ENCODE assay signal across 8 cellular contexts in genomic region chr19:45994456-45994988, GRCh38. TPM values are rescaled to one million over a fixed set of nuclear protein-coding genes. Genes with fewer than 3 reads are reported as not detected.
DNase-seq lines count a peak whose midpoint lies in the region; TF ChIP-seq lines count a peak whose summit lies in the region.

No MANE protein-coding gene starts in this region.

- H3K9me3 ChIP-seq in WERI-Rb-1 (ENCODE audit: severe bottlenecking) (no peaks in the 10 kb centered on the region), transverse colon (no peaks in the 10 kb centered on the region)

- H3K27ac ChIP-seq in WERI-Rb-1 (peak overlapping the region; percentile 26; the same call in 1 of the 2 replicates), transverse colon (peak overlapping the region; percentile 9 to 92 (median 38))

- H3K4me3 ChIP-seq in WERI-Rb-1 (ENCODE audit: low read depth, low read length) = peak overlapping the region; percentile 70
- H3K4me3 ChIP-seq in transverse colon = peak overlapping the region; percentile 5 to 71 (median 34)

- intact Hi-C loops in transverse colon (cut with DNase I; ENCODE audit: low total_unique reads) = no loop called here

- 5 to 8% methylated on average over 7 to 8 of the region's 8 CpGs for WGBS in transverse colon (ENCODE audit: low coverage in 1 of 2), 2 donors

- TF ChIP-seq EP300 in transverse colon (IDR thresholded peaks at IDR 0.05; ENCODE audit: low read depth) = no peak

- TF ChIP-seq CTCF in WERI-Rb-1 (IDR thresholded peaks at IDR 0.05; ENCODE audit: low read depth, low read length) (no peak), transverse colon (IDR thresholded peaks at IDR 0.05) (no peak)

- in situ Hi-C loops in transverse colon (cut with MboI; ENCODE audit: low pct_ligation_motif_present in 1 of 4, low pct_unique_long_range_greater_than_20kb in 1 of 4, low sequenced_read_pairs in 3 of 4) = no loop called here

- no peak for TF ChIP-seq POLR2A in transverse colon (IDR thresholded peaks at IDR 0.05)

- DNase-seq in NCI-H748 treated with DMSO at 0.1 percent for 48 hours (lab: John Stamatoyannopoulos, UW) (peak; percentile 80), NCI-H748 (lab: John Stamatoyannopoulos, UW; ENCODE audit: unreplicated experiment) (no peak), WERI-Rb-1 (no peak), iris pigment epithelial cell (ENCODE audit: low read depth) (peak; percentile 66), transverse colon (no peak), NCI-H187 treated with DMSO at 0.1 percent for 48 hours (lab: John Stamatoyannopoulos, UW) (no peak), COLO668 (lab: John Stamatoyannopoulos, UW; ENCODE audit: unreplicated experiment) (no peak), hippocampal formation (lab: John Stamatoyannopoulos, UW) (no peak)

- H3K36me3 ChIP-seq in WERI-Rb-1 (peaks cover 2% of the 10 kb centered on the region; the same call in 1 of the 2 replicates), transverse colon (no peaks in the 10 kb centered on the region)

- H3K27me3 ChIP-seq in WERI-Rb-1 (ENCODE audit: insufficient read depth, low read depth, severe bottlenecking) = no peaks in the 10 kb centered on the region
- peaks cover 12% of the 10 kb centered on the region for H3K27me3 ChIP-seq in transverse colon

- H3K4me1 ChIP-seq in transverse colon = peaks cover 5 to 14% (median 8%) of the 10 kb centered on the region in 4 donors

RNA-seq across cellular contexts. Expression of gene CCDC61, which starts 0.7 kb away (rescaled TPM):
- total RNA-seq in transverse colon = 10 to 100 TPM in 2 of 4 donors, 1 to 10 TPM in 2; 7.8 to 18.7 (median 10.6) TPM

RNA-seq across cellular contexts. Expression of gene NOVA2, which starts 20.9 kb away (rescaled TPM):
- total RNA-seq in transverse colon = 1 to 10 TPM in 1 of 4 donors, under 1 TPM in 2, not detected in 1; 0.41 to 2.2 (median 1.00) TPM

RNA-seq across cellular contexts. Expression of gene PGLYRP1, which starts 28.3 kb away (rescaled TPM):
- total RNA-seq in transverse colon = not detected

RNA-seq across cellular contexts. Expression of gene IGFL4, which starts 46.3 kb away (rescaled TPM):
- total RNA-seq in transverse colon = not detected

Comparison
In these comparisons a context has a peak if more than half of its experiments do, and no peak if none do; other contexts are left out.
1. DNase-seq: peak in NCI-H748 treated with DMSO at 0.1 percent for 48 hours (single experiment) and iris pigment epithelial cell (single experiment); none in NCI-H748 (single experiment), WERI-Rb-1 (single experiment), transverse colon (single experiment), NCI-H187 treated with DMSO at 0.1 percent for 48 hours (single experiment), COLO668 (single experiment) and hippocampal formation (0 of 2).